In genomic region chr6:137076277-137077068, GRCh38 we compare ENCODE assay signal across 8 cellular contexts. TPM values are rescaled to one million over a fixed set of nuclear protein-coding genes. Genes with fewer than 3 reads are reported as not detected.
DNase-seq lines count a peak whose midpoint lies in the region; ATAC-seq and TF ChIP-seq lines count a peak whose summit lies in the region.

No MANE protein-coding gene starts in this region.

- in situ Hi-C loops in astrocyte of the spinal cord (cut with HindIII; ENCODE audit: low sequenced_read_pairs) = no loop called here

- no peaks in the 10 kb centered on the region for H3K36me3 ChIP-seq in A673 (ENCODE audit: insufficient read depth, low read length, poor library complexity, severe bottlenecking)

- no peaks in the 10 kb centered on the region for H3K9me3 ChIP-seq in A673 (ENCODE audit: low read depth, low read length, poor library complexity, severe bottlenecking)

- H3K4me1 ChIP-seq in A673 (ENCODE audit: insufficient read depth, low read length, poor library complexity, severe bottlenecking) = no peaks in the 10 kb centered on the region

- H3K4me3 ChIP-seq in A673 (ENCODE audit: low read depth, low read length, poor library complexity, severe bottlenecking) (no peak overlapping the region), astrocyte of the spinal cord (ENCODE audit: low read depth, low read length) (no peak overlapping the region)

- POLR2A ChIA-PET in A673 (lab: Charles Lee; ENCODE audit: low non-redundant PET) = no interaction called here

- DNase-seq in A673 (ENCODE audit: low spot score) (peak; percentile 70), NCI-H146 treated with DMSO at 0.1 percent for 48 hours (lab: John Stamatoyannopoulos, UW; ENCODE audit: unreplicated experiment) (peak; percentile 92), T follicular helper cell (ENCODE audit: low read depth) (peak; percentile 30), astrocyte of the spinal cord (ENCODE audit: low read depth, low spot score) (peak; percentile 59), iPS DF 4.7 (ENCODE audit: extremely low read depth, low spot score) (peak; percentile 74)
- DNase-seq in stimulated activated CD4-positive, alpha-beta T cell treated with anti-CD3 and anti-CD28 coated beads, Interleukin-12 subunit alpha, Interleukin-12 subunit beta, amount 100 ng/mL, for 4 hours = peak; percentile 32

- no peak overlapping the region for H3K27ac ChIP-seq in A673 (ENCODE audit: low read depth, low read length, poor library complexity, severe bottlenecking)

- BruUV-seq in A673 (replicated peaks; lab: Mats Ljungman, UMichigan) = no TSS peak

- CTCF ChIA-PET in A673 (lab: Charles Lee) = interaction anchor here (0.5 to 1.5 kb wide), 4 partner anchors 90 to 575 kb away, joined by 3 to 9 read pairs (median 4); no protein-coding TSS in a partner anchor

- peak; percentile 94 for ATAC-seq in GM18508 (IDR thresholded peaks at IDR 0.05; ENCODE audit: insufficient read depth, unreplicated experiment)
- peak; percentile 76 for ATAC-seq in HG02943 (IDR thresholded peaks at IDR 0.05; ENCODE audit: low read depth, unreplicated experiment)

- TF ChIP-seq CTCF in A673 (conservative IDR thresholded peaks at IDR 0.05; ENCODE audit: low read depth, low read length) = peak; percentile 87
- TF ChIP-seq CTCF in astrocyte of the spinal cord (IDR thresholded peaks at IDR 0.05; ENCODE audit: low read depth, low read length) = peak; percentile 83

- intact Hi-C loops in A673 (cut with micrococcal nuclease; ENCODE audit: unreplicated experiment) = loop anchor here (5.0 kb wide), 2 partner anchors 236 to 566 kb away; no protein-coding TSS in a partner anchor

- H3K27me3 ChIP-seq in A673 (replicated peaks; ENCODE audit: insufficient read depth, low read depth, low read length, poor library complexity) = no peaks in the 10 kb centered on the region

RNA-seq across cellular contexts. Expression of gene IL20RA, which starts 31.7 kb away (rescaled TPM):
- total RNA-seq in A673 (2021) = not detected in 2 replicates

Comparison
In these comparisons a context has a peak if more than half of its experiments do, and no peak if none do; other contexts are left out.
1. DNase-seq: peak in every context shown above with its lines; median percentile 92 in NCI-H146 treated with DMSO at 0.1 percent for 48 hours; 74 in iPS DF 4.7; 70 in A673; 59 in astrocyte of the spinal cord; 32 in stimulated activated CD4-positive, alpha-beta T cell treated with anti-CD3 and anti-CD28 coated beads, Interleukin-12 subunit alpha, Interleukin-12 subunit beta, amount 100 ng/mL, for 4 hours; 30 in T follicular helper cell.